3 cellular contexts compared by ENCODE assay signal in genomic region chr4:12928751-12929150, GRCh38.
"Had no signal": no experiment of that assay in that cellular context is flagged by ENCODE, and none has a peak within 500 bp of the region (broad histone marks: within the 10 kb centered on the region; RNA-seq: fewer than 3 reads in every experiment).

No MANE protein-coding gene starts in this region.

- DNase-seq: IMR-90, KBM-7 had no signal

- H3K4me3 ChIP-seq: K562 had no signal
